In genomic region chr4:54066088-54066415, GRCh38 we compare ENCODE assay signal across 1 cellular context.
TF ChIP-seq lines count a peak whose summit lies in the region.

No MANE protein-coding gene starts in this region.

TF ChIP-seq in IMR-90, 13 proteins besides CTCF, POLR2A, EP300 and RAD21 (continued from another document):
- TF ChIP-seq USF2 (IDR thresholded peaks at IDR 0.05; ENCODE audit: low read depth, low read length) (no peak), RFX5 (IDR thresholded peaks at IDR 0.05; ENCODE audit: low read depth, low read length) (no peak), MAZ (IDR thresholded peaks at IDR 0.05; ENCODE audit: borderline replicate concordance, low read depth, low read length) (no peak)
